Comparison of ENCODE assay signal across 8 cellular contexts in the genomic region with DNA sequence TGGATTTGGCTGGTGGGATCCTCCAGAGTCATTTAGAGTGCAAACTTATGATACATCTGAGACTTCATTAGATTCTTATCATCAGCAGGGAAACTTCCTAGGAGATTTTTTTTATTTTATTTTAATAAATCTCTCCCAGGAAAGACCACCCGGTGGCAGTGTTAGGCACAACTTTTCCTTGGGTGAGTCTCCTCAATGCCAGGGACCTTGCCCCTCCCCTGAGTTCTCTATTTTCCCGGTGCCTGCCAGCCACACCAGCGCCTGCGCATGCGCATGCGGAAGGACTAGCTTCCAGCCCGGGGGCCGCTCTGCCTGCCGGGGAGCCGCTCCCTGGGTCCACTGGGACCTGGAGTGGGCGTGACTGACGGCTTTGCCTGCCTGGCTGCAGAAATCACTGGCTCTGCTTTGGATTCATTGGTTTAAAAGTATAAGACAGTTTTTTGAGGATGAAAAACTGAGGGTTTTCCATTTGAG.
DNase-seq lines count a peak whose midpoint lies in the region; ATAC-seq and TF ChIP-seq lines count a peak whose summit lies in the region.

No MANE protein-coding gene starts in this region.

- H3K4me1 ChIP-seq in subcutaneous abdominal adipose tissue (ENCODE audit: control insufficient read depth in 5 of 5, insufficient read depth in 5 of 5, low read length in 5 of 5) = peaks cover 0 to 13% (median 8%) of the 10 kb centered on the region in 5 donors

- ATAC-seq in GM18505 (IDR thresholded peaks at IDR 0.05; ENCODE audit: unreplicated experiment) (no peak), HG02852 (IDR thresholded peaks at IDR 0.05; ENCODE audit: unreplicated experiment) (no peak)

- peak; percentile 63 for DNase-seq in activated CD8-positive, alpha-beta memory T cell treated with anti-CD3 and anti-CD28 coated beads, Interleukin-2, amount 50 U/mL, for 48 hours
- no peak for DNase-seq in activated CD8-positive, alpha-beta memory T cell treated with anti-CD3 and anti-CD28 coated beads, Interleukin-2, amount 50 U/mL, for 4 hours
- DNase-seq in NCI-H82 (lab: John Stamatoyannopoulos, UW) (peak; percentile 92), cerebellum (ENCODE audit: low spot score) (peak; percentile 61), kidney glomerular epithelial cell (lab: John Stamatoyannopoulos, UW) (peak; percentile 80)

- no peak overlapping the region for H3K27ac ChIP-seq in subcutaneous abdominal adipose tissue (ENCODE audit: low read depth, low read length)

- no peaks in the 10 kb centered on the region for H3K9me3 ChIP-seq in subcutaneous abdominal adipose tissue (ENCODE audit: control insufficient read depth in 5 of 5, low read length in 5 of 5)

- H3K9ac ChIP-seq in subcutaneous abdominal adipose tissue (ENCODE audit: low read length in 5 of 5) = no peak overlapping the region

- TF ChIP-seq POLR2A in GM18505 (IDR thresholded peaks at IDR 0.05; ENCODE audit: borderline replicate concordance, extremely low read depth, insufficient read depth, insufficient read length) = no peak

- H3K27me3 ChIP-seq in subcutaneous abdominal adipose tissue (ENCODE audit: control insufficient read depth in 5 of 5, insufficient read depth in 4 of 5, low read length in 5 of 5) = peaks cover 0 to 3% (median 0%) of the 10 kb centered on the region in 5 donors

- H3K4me3 ChIP-seq in subcutaneous abdominal adipose tissue (ENCODE audit: low read depth in 1 of 5, low read length in 5 of 5) = peak overlapping the region in 4 of 5 donors; percentile 17 to 43 (median 31)

- H3K36me3 ChIP-seq in subcutaneous abdominal adipose tissue (ENCODE audit: control insufficient read depth in 5 of 5, insufficient read depth in 5 of 5, low read length in 5 of 5) = no peaks in the 10 kb centered on the region
